Comparison of ENCODE assay signal across 4 cellular contexts in genomic region chr6:83551748-83552147, GRCh38. TPM values are rescaled to one million over a fixed set of nuclear protein-coding genes. Genes with fewer than 3 reads are reported as not detected.
"Had no signal": no experiment of that assay in that cellular context is flagged by ENCODE, and none has a peak within 500 bp of the region (broad histone marks: within the 10 kb centered on the region; RNA-seq: fewer than 3 reads in every experiment).

No MANE protein-coding gene starts in this region.

RNA-seq across cellular contexts. Expression of gene PRSS35, which starts 39.4 kb away (rescaled TPM):
- total RNA-seq: HepG2, HT-29, K562 had no signal
- polyA plus RNA-seq: HepG2, IgD-negative memory B cell, K562 had no signal
